Comparison of ENCODE assay signal across 22 cellular contexts in genomic region chr16:58042001-58042885, GRCh38.
"Had no signal": no experiment of that assay in that cellular context is flagged by ENCODE, and none has a peak within 500 bp of the region (broad histone marks: within the 10 kb centered on the region; RNA-seq: fewer than 3 reads in every experiment).

No MANE protein-coding gene starts in this region.

- H3K4me1 ChIP-seq: colonic mucosa, suprapubic skin, vagina had no signal

- FAIRE-seq: frontal cortex had no signal

- H3K27ac ChIP-seq: colonic mucosa, heart left ventricle, ovary, suprapubic skin, vagina had no signal

- H3K9me3 ChIP-seq: colonic mucosa, heart left ventricle, ovary, suprapubic skin, thyroid gland, vagina had no signal

- H3K27ac Mint-ChIP-seq: endodermal cell, nephron progenitor cell, progenitor cell of endocrine pancreas, type B pancreatic cell had no signal

- H3K27me3 Mint-ChIP-seq: naive thymus-derived CD4-positive, alpha-beta T cell; progenitor cell of endocrine pancreas; type B pancreatic cell had no signal

- H3K4me2 ChIP-seq: smooth muscle cell had no signal

- H3K36me3 Mint-ChIP-seq: naive thymus-derived CD4-positive, alpha-beta T cell had no signal

- H3K27me3 ChIP-seq: colonic mucosa, heart left ventricle, ovary, suprapubic skin, thyroid gland, vagina had no signal

- H3K4me3 ChIP-seq: colonic mucosa, heart left ventricle, ovary, smooth muscle cell, suprapubic skin, thyroid gland, vagina had no signal

- DNase-seq: colonic mucosa; dermis blood vessel endothelial cell; effector CD4-positive, alpha-beta T cell; endodermal cell; hippocampal formation; kidney glomerular epithelial cell; mammary epithelial cell; naive thymus-derived CD4-positive, alpha-beta T cell; nephron progenitor cell; ovary; right cardiac atrium; stimulated activated CD4-positive, alpha-beta T cell treated with anti-CD3 and anti-CD28 coated beads, Interleukin-2, amount 100 ng/mL, for 48 hours; stimulated activated naive CD8-positive, alpha-beta T cell treated with anti-CD3 and anti-CD28 coated beads, Interleukin-15, Interleukin-2, amounts not matched to agents 100 U/mL and 50 U/mL, for 24 hours; thyroid gland had no signal

- ATAC-seq: esophagus mucosa; heart left ventricle; right cardiac atrium; stimulated activated naive CD8-positive, alpha-beta T cell treated with anti-CD3 and anti-CD28 coated beads, Interleukin-15, Interleukin-2, amounts not matched to agents 100 U/mL and 50 U/mL, for 24 hours had no signal

- H3K9me3 Mint-ChIP-seq: endodermal cell; naive thymus-derived CD4-positive, alpha-beta T cell; nephron progenitor cell; type B pancreatic cell had no signal

- H3K36me3 ChIP-seq: ovary, vagina had no signal

- H3K4me1 Mint-ChIP-seq: naive thymus-derived CD4-positive, alpha-beta T cell had no signal

- H3K4me3 Mint-ChIP-seq: endodermal cell; naive thymus-derived CD4-positive, alpha-beta T cell; nephron progenitor cell; type B pancreatic cell had no signal
